ENCODE assay signal across 8 cellular contexts in the genomic region with DNA sequence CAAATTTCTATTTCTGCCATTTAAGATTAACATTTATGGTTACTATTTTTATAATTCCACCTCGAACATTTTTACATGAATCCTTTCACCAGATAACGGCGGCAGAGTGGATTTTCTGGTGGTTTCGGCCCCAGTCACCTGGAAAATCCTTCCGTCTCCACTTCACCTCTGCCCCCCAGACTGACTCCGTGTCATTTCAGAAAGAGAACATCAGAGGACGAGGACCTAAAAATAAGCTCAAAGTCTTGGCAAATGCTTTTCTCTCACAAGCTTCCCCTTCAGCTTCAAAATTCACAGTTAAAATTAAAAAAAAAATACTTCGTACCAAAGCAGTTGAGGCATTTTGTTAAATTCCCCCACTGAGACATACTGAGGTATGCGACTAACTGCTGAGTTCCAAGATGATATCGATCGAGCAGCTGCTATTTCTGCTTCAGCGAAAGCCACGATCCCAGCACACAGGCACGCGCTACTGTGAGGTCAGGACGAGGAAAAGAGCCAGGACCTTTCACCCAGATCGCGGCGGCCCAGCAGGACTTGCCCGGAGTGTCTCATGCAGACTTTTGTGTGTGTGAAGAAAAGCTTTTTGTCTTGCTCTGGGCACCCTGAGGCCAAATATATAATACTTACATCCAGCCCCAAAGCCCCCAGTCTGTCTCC. TPM values are rescaled to one million over a fixed set of nuclear protein-coding genes. Genes with fewer than 3 reads are reported as not detected.
A peak's percentile ranks its signal among the peaks of the same experiment; 100 is the strongest.
DNase-seq lines count a peak whose midpoint lies in the region; ATAC-seq, FAIRE-seq and TF ChIP-seq lines count a peak whose summit lies in the region.

No MANE protein-coding gene starts in this region.

- H3K27me3 ChIP-seq in HUES48 (ENCODE audit: control insufficient read depth, insufficient read depth, low read length) (peaks cover 12% of the 10 kb centered on the region; the same call in 1 of the 2 replicates), right lobe of liver (no peaks in the 10 kb centered on the region), stomach (no peaks in the 10 kb centered on the region)

- H3K4me1 ChIP-seq in HUES48 (ENCODE audit: control insufficient read depth, insufficient read depth, low read length) (peaks cover 37% of the 10 kb centered on the region), right lobe of liver (peaks cover 0 to 12% (median 5%) of the 10 kb centered on the region in 4 donors), stomach (peaks cover 0 to 14% (median 3%) of the 10 kb centered on the region in 4 donors)

- peak; percentile 82 to 98 (median 95) for ATAC-seq in right lobe of liver
- ATAC-seq in HG02623 (IDR thresholded peaks at IDR 0.05; ENCODE audit: unreplicated experiment), result no peak
- no peak for ATAC-seq in GM21423 (IDR thresholded peaks at IDR 0.05; ENCODE audit: unreplicated experiment)

- WGBS in right lobe of liver (ENCODE audit: insufficient coverage, low coverage, low lambda C conversion rate, missing lambda C conversion rate), result 48% methylated on average over 17 of the region's 20 CpGs
- 34 to 57% (median 56%) methylated on average over 20 of the region's 20 CpGs for WGBS in stomach, 5 donors

- TF ChIP-seq CTCF in right lobe of liver (IDR thresholded peaks at IDR 0.05) (no peak), stomach (IDR thresholded peaks at IDR 0.05) (no peak)

- DNase-seq in epidermal melanocyte (ENCODE audit: insufficient read length, low spot score) (peak; percentile 85), right lobe of liver (peak; percentile 64 to 91 (median 87)), stomach (peak; percentile 49), RCC 7860 (ENCODE audit: low spot score) (no peak), OCI-M1 (lab: John Stamatoyannopoulos, UW) (no peak)

- H3K27ac ChIP-seq in HUES48 (ENCODE audit: low read depth, low read length), result peak overlapping the region; percentile 69
- H3K27ac ChIP-seq in right lobe of liver, result peak overlapping the region; percentile 7 to 37 (median 36)
- peak overlapping the region in 4 of 5 donors; percentile 33 to 81 (median 59) for H3K27ac ChIP-seq in stomach

- no peak overlapping the region for H3K4me3 ChIP-seq in HUES48 (ENCODE audit: low read depth, low read length)
- H3K4me3 ChIP-seq in right lobe of liver, result no peak overlapping the region
- no peak overlapping the region for H3K4me3 ChIP-seq in stomach

- no peak overlapping the region for H3K9ac ChIP-seq in HUES48 (ENCODE audit: low read depth, low read length)

- intact Hi-C loops in right lobe of liver (cut with DNase I) (no loop called here), stomach (cut with DNase I; ENCODE audit: low total_unique reads) (no loop called here)

- H3K9me3 ChIP-seq in HUES48 (ENCODE audit: control insufficient read depth, insufficient read depth, low read length), result no peaks in the 10 kb centered on the region
- no peaks in the 10 kb centered on the region for H3K9me3 ChIP-seq in right lobe of liver
- H3K9me3 ChIP-seq in stomach, result no peaks in the 10 kb centered on the region

- H3K36me3 ChIP-seq in HUES48 (ENCODE audit: control insufficient read depth, insufficient read depth, low read length) (no peaks in the 10 kb centered on the region), right lobe of liver (no peaks in the 10 kb centered on the region), stomach (no peaks in the 10 kb centered on the region)

- TF ChIP-seq EP300 in stomach (IDR thresholded peaks at IDR 0.05), result no peak

- FAIRE-seq in RCC 7860 (lab: Jason Lieb, UNC), result no peak

- TF ChIP-seq POLR2A in right lobe of liver (IDR thresholded peaks at IDR 0.05), result no peak
- TF ChIP-seq POLR2A in stomach (IDR thresholded peaks at IDR 0.05), result no peak

RNA-seq across cellular contexts. Expression of gene ASPA, which starts 36.8 kb away (rescaled TPM):
- total RNA-seq in right lobe of liver (1 to 10 TPM; 1.7 to 6.0 (median 4.2) TPM), stomach (1 to 10 TPM in 4 of 5 donors, not detected in 1; 2.7 to 7.3 (median 4.7) TPM)
- 1 to 10 TPM in 2 of 3 donors, under 1 TPM in 1; 0.53 to 3.1 (median 2.2) TPM for polyA plus RNA-seq in stomach

RNA-seq across cellular contexts. Expression of gene SPATA22, which starts 41.0 kb away (rescaled TPM):
- total RNA-seq in right lobe of liver, result not detected
- total RNA-seq in stomach, result 1 to 10 TPM in 1 of 5 donors, not detected in 4; 4.1 TPM
- 1 to 10 TPM in 1 of 3 donors, not detected in 2; 1.1 TPM for polyA plus RNA-seq in stomach

RNA-seq across cellular contexts. Expression of gene TRPV3, which starts 45.0 kb away (rescaled TPM):
- 1 to 10 TPM in 1 of 6 experiments, under 1 TPM in 4, not detected in 1; 0.12 to 2.1 (median 0.37) TPM for total RNA-seq in right lobe of liver
- 1 to 10 TPM in 3 of 5 donors, under 1 TPM in 2; under 0.01 to 6.7 (median 1.2) TPM for total RNA-seq in stomach
- polyA plus RNA-seq in stomach, result under 1 TPM in 2 of 3 donors, not detected in 1; 0.25 to 0.33 TPM

Comparison
In these comparisons a context has a peak if more than half of its experiments do, and no peak if none do; other contexts are left out.
1. DNase-seq: peak in epidermal melanocyte (single experiment), right lobe of liver (3 of 3) and stomach (single experiment); none in RCC 7860 (single experiment) and OCI-M1 (single experiment).
2. ATAC-seq: peak in right lobe of liver (4 of 4); none in HG02623 (single experiment) and GM21423 (single experiment).
3. Peak in every context shown above with its lines, with median percentiles within 50 percentile points of each other: H3K27ac ChIP-seq.